Comparison of ENCODE assay signal across 15 cellular contexts in genomic region chr1:205610036-205610435, GRCh38. TPM values are rescaled to one million over a fixed set of nuclear protein-coding genes. Genes with fewer than 3 reads are reported as not detected.
DNase-seq lines count a peak whose midpoint lies in the region; ATAC-seq and TF ChIP-seq lines count a peak whose summit lies in the region.
"Had no signal": no experiment of that assay in that cellular context is flagged by ENCODE, and none has a peak within 500 bp of the region (broad histone marks: within the 10 kb centered on the region; RNA-seq: fewer than 3 reads in every experiment).

No MANE protein-coding gene starts in this region.

- no peak overlapping the region for H3K4me3 Mint-ChIP-seq in mesothelial cell of epicardium
- no peak overlapping the region for H3K4me3 Mint-ChIP-seq in progenitor cell of endocrine pancreas (ENCODE audit: low read depth)
- H3K4me3 Mint-ChIP-seq: activated CD4-positive, alpha-beta memory T cell treated with anti-CD3 and anti-CD28 coated beads, Interleukin-2, amount 10 ng/mL, durations not matched to agents 7 days and 5 days had no signal

- H3K9me3 Mint-ChIP-seq in mesothelial cell of epicardium (no peaks in the 10 kb centered on the region), progenitor cell of endocrine pancreas (ENCODE audit: low read depth) (no peaks in the 10 kb centered on the region)
- H3K9me3 Mint-ChIP-seq: activated CD4-positive, alpha-beta memory T cell treated with anti-CD3 and anti-CD28 coated beads, Interleukin-2, amount 10 ng/mL, durations not matched to agents 7 days and 5 days; activated naive CD4-positive, alpha-beta T cell treated with anti-CD3 and anti-CD28 coated beads, Interleukin-2, amount 50 U/mL, for 72 hours; T-cell had no signal

- intact Hi-C loops in breast epithelium (cut with DNase I; ENCODE audit: low total_unique reads): no loop called here

- H3K27ac ChIP-seq in C4-2B: peak overlapping the region; percentile 71; the same call in 1 of the 2 replicates
- peak overlapping the region; percentile 45 to 77 for H3K27ac ChIP-seq in breast epithelium

- DNase-seq in LHCN-M2 (ENCODE audit: low read depth): peak; percentile 36
- DNase-seq in breast epithelium (ENCODE audit: low spot score in 2 of 2): no peak
- no peak for DNase-seq in mesothelial cell of epicardium (ENCODE audit: low spot score in 2 of 2, unreplicated experiment in 2 of 2)
- no peak for DNase-seq in progenitor cell of endocrine pancreas (ENCODE audit: low spot score, unreplicated experiment)
- no peak for DNase-seq in NCI-H2081 treated with DMSO at 0.1 percent for 48 hours (lab: John Stamatoyannopoulos, UW)
- DNase-seq: activated CD4-positive, alpha-beta memory T cell treated with anti-CD3 and anti-CD28 coated beads, Interleukin-2, amount 10 ng/mL, durations not matched to agents 7 days and 5 days; BE2C; KG1; mucosa of descending colon; T-cell; upper lobe of left lung had no signal

- H3K36me3 Mint-ChIP-seq in mesothelial cell of epicardium (peaks cover 14% of the 10 kb centered on the region), progenitor cell of endocrine pancreas (ENCODE audit: insufficient read depth) (peaks cover 13% of the 10 kb centered on the region)

- H3K27me3 Mint-ChIP-seq in mesothelial cell of epicardium (ENCODE audit: low read depth) (no peaks in the 10 kb centered on the region), progenitor cell of endocrine pancreas (no peaks in the 10 kb centered on the region)
- H3K27me3 Mint-ChIP-seq: activated CD4-positive, alpha-beta memory T cell treated with anti-CD3 and anti-CD28 coated beads, Interleukin-2, amount 10 ng/mL, durations not matched to agents 7 days and 5 days; T-cell had no signal

- no peaks in the 10 kb centered on the region for H3K4me1 ChIP-seq in breast epithelium
- H3K4me1 ChIP-seq: BE2C had no signal

- H3K36me3 ChIP-seq in breast epithelium: no peaks in the 10 kb centered on the region
- H3K36me3 ChIP-seq: BE2C had no signal

- H3K27ac Mint-ChIP-seq in mesothelial cell of epicardium: peak overlapping the region; percentile 43
- no peak overlapping the region for H3K27ac Mint-ChIP-seq in progenitor cell of endocrine pancreas
- H3K27ac Mint-ChIP-seq: activated naive CD4-positive, alpha-beta T cell treated with anti-CD3 and anti-CD28 coated beads, Interleukin-2, amount 50 U/mL, for 72 hours had no signal

- no peak overlapping the region for H3K4me3 ChIP-seq in breast epithelium
- H3K4me3 ChIP-seq: mucosa of descending colon, upper lobe of left lung had no signal

- H3K9me3 ChIP-seq in breast epithelium: no peaks in the 10 kb centered on the region
- H3K9me3 ChIP-seq: BE2C, mucosa of descending colon, upper lobe of left lung had no signal

- no peaks in the 10 kb centered on the region for H3K27me3 ChIP-seq in breast epithelium
- H3K27me3 ChIP-seq: BE2C, upper lobe of left lung had no signal

- TF ChIP-seq CTCF in C4-2B (conservative IDR thresholded peaks at IDR 0.05): no peak
- no peak for TF ChIP-seq CTCF in breast epithelium (IDR thresholded peaks at IDR 0.05)
- no peak for TF ChIP-seq CTCF in mesothelial cell of epicardium (IDR thresholded peaks at IDR 0.05; ENCODE audit: unreplicated experiment)
- TF ChIP-seq CTCF in progenitor cell of endocrine pancreas (IDR thresholded peaks at IDR 0.05; ENCODE audit: unreplicated experiment): no peak

- H3K4me1 Mint-ChIP-seq in mesothelial cell of epicardium (peaks cover 14% of the 10 kb centered on the region), progenitor cell of endocrine pancreas (ENCODE audit: low read depth) (peaks cover 3% of the 10 kb centered on the region)

- ATAC-seq in HG03378 (IDR thresholded peaks at IDR 0.05; ENCODE audit: unreplicated experiment): no peak
- ATAC-seq in GM18867 (IDR thresholded peaks at IDR 0.05; ENCODE audit: unreplicated experiment): no peak
- ATAC-seq: activated naive CD4-positive, alpha-beta T cell treated with anti-CD3 and anti-CD28 coated beads, Interleukin-2, amount 50 U/mL, for 72 hours; T-cell had no signal

- no peak for TF ChIP-seq POLR2A in breast epithelium (IDR thresholded peaks at IDR 0.05)

RNA-seq across cellular contexts. Expression of gene ELK4, which starts 21.8 kb away (rescaled TPM):
- total RNA-seq in LHCN-M2 (2014; rRNA removed) (10.5 and 13.3 TPM in 2 replicates), breast epithelium (10 to 100 TPM; 22.6 to 32.5 (median 26.5) TPM), mesothelial cell of epicardium (32.2 to 36.8 TPM (median 34.8 TPM) in 3 replicates), progenitor cell of endocrine pancreas (25.7 and 30.2 TPM in 2 replicates)
- polyA plus RNA-seq in LHCN-M2 (2012): 3.0 TPM
